Comparison of ENCODE assay signal across 12 cellular contexts in the genomic region with DNA sequence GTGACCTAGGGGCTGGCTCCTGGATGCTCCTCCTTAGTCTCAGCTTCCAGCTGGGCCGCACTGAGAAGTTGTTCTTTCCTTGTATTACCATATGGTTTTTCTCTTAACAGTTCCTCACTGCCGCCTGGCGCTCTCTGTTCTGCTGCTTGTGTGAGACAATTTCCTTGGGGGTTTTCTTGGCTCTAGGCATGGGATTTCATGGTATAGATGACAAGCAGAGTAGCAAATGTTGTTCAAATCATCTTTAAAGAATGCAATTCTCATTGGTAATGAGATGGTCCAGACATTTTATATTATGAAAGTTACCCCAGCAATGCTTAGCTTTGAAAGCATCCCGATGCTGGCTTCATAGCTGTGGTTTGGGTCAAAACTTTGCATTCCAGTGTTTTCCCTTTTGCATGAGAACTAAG. TPM values are rescaled to one million over a fixed set of nuclear protein-coding genes. Genes with fewer than 3 reads are reported as not detected.
DNase-seq lines count a peak whose midpoint lies in the region; ATAC-seq and TF ChIP-seq lines count a peak whose summit lies in the region.
"Had no signal": no experiment of that assay in that cellular context is flagged by ENCODE, and none has a peak within 500 bp of the region (broad histone marks: within the 10 kb centered on the region; RNA-seq: fewer than 3 reads in every experiment).

No MANE protein-coding gene starts in this region.

- peak; percentile 62 for DNase-seq in AG20443 (ENCODE audit: low spot score)
- DNase-seq in M059J (ENCODE audit: low read depth), result peak; percentile 78
- no peak for DNase-seq in esophagus squamous epithelium (lab: John Stamatoyannopoulos, UW)
- DNase-seq in naive thymus-derived CD8-positive, alpha-beta T cell, result no peak
- no peak for DNase-seq in activated CD4-positive, CD25-positive, alpha-beta regulatory T cell (lab: John Stamatoyannopoulos, UW)
- no peak for DNase-seq in NCI-H526 treated with DMSO at 0.1 percent for 48 hours (lab: John Stamatoyannopoulos, UW)
- no peak for DNase-seq in NCI-H748 treated with DMSO at 0.1 percent for 48 hours (lab: John Stamatoyannopoulos, UW)
- DNase-seq: activated CD4-positive, alpha-beta T cell treated with anti-CD3 and anti-CD28 coated beads, Interleukin-2, amount 50 U/mL, for 4 hours; COR-L47; right lobe of liver; stimulated activated naive CD4-positive, alpha-beta T cell treated with Interleukin-2 at 50 U/mL for 16 hours had no signal

- H3K27ac ChIP-seq in esophagus squamous epithelium, result peak overlapping the region in 3 of 4 donors; percentile 39 to 80 (median 54)

- POLR2A ChIA-PET in naive thymus-derived CD8-positive, alpha-beta T cell (lab: Charles Lee), result interaction anchor here (1.0 to 5.9 kb wide), 6 partner anchors 9 to 37 kb away, joined by 3 to 29 read pairs (median 4); a partner anchor contains a TSS

- peaks cover 4 to 71% (median 20%) of the 10 kb centered on the region in 3 donors for H3K4me1 ChIP-seq in esophagus squamous epithelium

- WGBS in esophagus squamous epithelium, 2 donors, result 59 to 77% methylated on average over 4 of the region's 4 CpGs

- peaks cover 0 to 4% (median 0%) of the 10 kb centered on the region in 9 donors for H3K9me3 Mint-ChIP-seq in naive thymus-derived CD8-positive, alpha-beta T cell

- TF ChIP-seq POLR2A in esophagus squamous epithelium (IDR thresholded peaks at IDR 0.05), result no peak

- H3K9me3 ChIP-seq in esophagus squamous epithelium, result no peaks in the 10 kb centered on the region
- H3K9me3 ChIP-seq: right lobe of liver had no signal

- no peak for ATAC-seq in naive thymus-derived CD8-positive, alpha-beta T cell
- ATAC-seq in HG03520 (IDR thresholded peaks at IDR 0.05; ENCODE audit: unreplicated experiment), result no peak

- H3K36me3 Mint-ChIP-seq in naive thymus-derived CD8-positive, alpha-beta T cell, result no peaks in the 10 kb centered on the region

- H3K27me3 Mint-ChIP-seq in naive thymus-derived CD8-positive, alpha-beta T cell, result no peaks in the 10 kb centered on the region

- H3K4me1 Mint-ChIP-seq in naive thymus-derived CD8-positive, alpha-beta T cell, result peaks cover 40 to 97% (median 90%) of the 10 kb centered on the region in 4 donors

- H3K4me3 Mint-ChIP-seq in naive thymus-derived CD8-positive, alpha-beta T cell, result peak overlapping the region in 2 of 10 donors; percentile 3 to 5

- TF ChIP-seq CTCF in esophagus squamous epithelium (IDR thresholded peaks at IDR 0.05), result no peak

- peak overlapping the region in 8 of 10 donors; percentile 23 to 92 (median 67) for H3K27ac Mint-ChIP-seq in naive thymus-derived CD8-positive, alpha-beta T cell

- peak overlapping the region in 1 of 4 donors; percentile 13 for H3K4me3 ChIP-seq in esophagus squamous epithelium
- H3K4me3 ChIP-seq: right lobe of liver had no signal

- intact Hi-C loops in esophagus squamous epithelium (cut with DNase I), result no loop called here

- H3K36me3 ChIP-seq in esophagus squamous epithelium, result no peaks in the 10 kb centered on the region
- H3K36me3 ChIP-seq: right lobe of liver had no signal

- H3K27me3 ChIP-seq in esophagus squamous epithelium, result no peaks in the 10 kb centered on the region
- H3K27me3 ChIP-seq: right lobe of liver had no signal

RNA-seq across cellular contexts. Expression of a gene that starts 37.6 kb away (rescaled TPM):
- total RNA-seq in M059J (2014; rRNA removed; shearing (Covaris generic)), result 27.4 and 34.0 TPM in 2 replicates
- 10 to 100 TPM; 10.4 to 56.6 (median 36.3) TPM for total RNA-seq in esophagus squamous epithelium
- 10 to 100 TPM; 50.7 to 56.7 TPM for total RNA-seq in naive thymus-derived CD8-positive, alpha-beta T cell
- polyA plus RNA-seq in naive thymus-derived CD8-positive, alpha-beta T cell, result 10 to 100 TPM; 44.8 to 49.5 (median 46.0) TPM

Comparison
In these comparisons a context has a peak if more than half of its experiments do, and no peak if none do; other contexts are left out.
1. DNase-seq: peak in AG20443 (single experiment) and M059J (single experiment); none in esophagus squamous epithelium (single experiment), naive thymus-derived CD8-positive, alpha-beta T cell (0 of 10), activated CD4-positive, CD25-positive, alpha-beta regulatory T cell (0 of 4), NCI-H526 treated with DMSO at 0.1 percent for 48 hours (single experiment) and NCI-H748 treated with DMSO at 0.1 percent for 48 hours (single experiment).